1 cellular context compared by ENCODE assay signal in genomic region chr10:77911535-77912123, GRCh38.
A peak's percentile ranks its signal among the peaks of the same experiment; 100 is the strongest.
TF ChIP-seq lines count a peak whose summit lies in the region.

No MANE protein-coding gene starts in this region.

TF ChIP-seq in HepG2, 621 proteins besides CTCF, POLR2A, EP300 and RAD21 (continued from another document and continues in another):
- TF ChIP-seq ZNF710 (CRISPR knock-in tag; IDR thresholded peaks at IDR 0.05; ENCODE audit: borderline replicate concordance) (no peak), MTF2 (CRISPR knock-in tag; IDR thresholded peaks at IDR 0.05; ENCODE audit: borderline replicate concordance) (no peak), STAT5B (CRISPR knock-in tag; IDR thresholded peaks at IDR 0.05) (no peak), SMAD3 (CRISPR knock-in tag; IDR thresholded peaks at IDR 0.05) (peak; percentile 87), TMF1 (CRISPR knock-in tag; IDR thresholded peaks at IDR 0.05; ENCODE audit: low read depth) (no peak), ZNF256 (CRISPR knock-in tag; conservative IDR thresholded peaks at IDR 0.05) (no peak), FOXP1 (IDR thresholded peaks at IDR 0.05) (no peak), FOXP1 (CRISPR knock-in tag; IDR thresholded peaks at IDR 0.05) (peak; percentile 90), ZNF709 (CRISPR knock-in tag; IDR thresholded peaks at IDR 0.05) (no peak), POLR2AphosphoS2 (IDR thresholded peaks at IDR 0.05; ENCODE audit: low read depth, low read length) (no peak), ZNF770 (CRISPR knock-in tag; IDR thresholded peaks at IDR 0.05) (peak; percentile 100), ZSCAN9 (CRISPR knock-in tag; IDR thresholded peaks at IDR 0.05; ENCODE audit: borderline replicate concordance) (no peak), MBD4 (IDR thresholded peaks at IDR 0.05; ENCODE audit: borderline replicate concordance, low read length) (no peak), SAFB2 (CRISPR knock-in tag; IDR thresholded peaks at IDR 0.05; ENCODE audit: borderline replicate concordance, low read depth) (no peak), MXI1 (IDR thresholded peaks at IDR 0.05; ENCODE audit: borderline replicate concordance, low read depth, low read length) (no peak; the same call in 2 of the 3 replicates), ZNF577 (CRISPR knock-in tag; IDR thresholded peaks at IDR 0.05; ENCODE audit: borderline replicate concordance, low read depth) (no peak), HMG20A (CRISPR knock-in tag; IDR thresholded peaks at IDR 0.05; ENCODE audit: borderline replicate concordance) (peak; percentile 49; the same call in 1 of the 2 replicates), IRF2 (CRISPR knock-in tag; IDR thresholded peaks at IDR 0.05) (peak; percentile 38; the same call in 1 of the 2 replicates), ZNF335 (CRISPR knock-in tag; IDR thresholded peaks at IDR 0.05) (no peak), SMC3 (IDR thresholded peaks at IDR 0.05; ENCODE audit: low read length) (no peak), PHF8 (CRISPR knock-in tag; IDR thresholded peaks at IDR 0.05) (no peak), PAXIP1 (CRISPR knock-in tag; conservative IDR thresholded peaks at IDR 0.05) (peak; percentile 70), SRSF4 (IDR thresholded peaks at IDR 0.05; ENCODE audit: low read depth, low read length, poor library complexity, severe bottlenecking) (no peak), KDM1A (CRISPR knock-in tag; IDR thresholded peaks at IDR 0.05) (peak; percentile 89; the same call in 1 of the 2 replicates), NFRKB (IDR thresholded peaks at IDR 0.05) (no peak), ZNF224 (CRISPR knock-in tag; IDR thresholded peaks at IDR 0.05) (no peak), RBFOX2 (IDR thresholded peaks at IDR 0.05; ENCODE audit: low read depth, low read length) (no peak), NBN (conservative IDR thresholded peaks at IDR 0.05) (no peak), ZBTB7B (CRISPR knock-in tag; IDR thresholded peaks at IDR 0.05) (peak; percentile 57; the same call in 1 of the 2 replicates), SIX4 (CRISPR knock-in tag; IDR thresholded peaks at IDR 0.05) (no peak), CBX1 (IDR thresholded peaks at IDR 0.05; ENCODE audit: low read depth) (peak; percentile 53), BATF2 (CRISPR knock-in tag; IDR thresholded peaks at IDR 0.05) (no peak), ETV6 (CRISPR knock-in tag; conservative IDR thresholded peaks at IDR 0.05) (no peak), ZBTB1 (CRISPR knock-in tag; IDR thresholded peaks at IDR 0.05; ENCODE audit: borderline replicate concordance) (no peak), ZSCAN20 (CRISPR knock-in tag; IDR thresholded peaks at IDR 0.05; ENCODE audit: borderline replicate concordance) (no peak), LBX2 (CRISPR knock-in tag; IDR thresholded peaks at IDR 0.05; ENCODE audit: borderline replicate concordance) (no peak), FOXA1 (IDR thresholded peaks at IDR 0.05) (no peak), FOXA1 (CRISPR knock-in tag; IDR thresholded peaks at IDR 0.05) (peak; percentile 89), ZFP36L1 (CRISPR knock-in tag; IDR thresholded peaks at IDR 0.05) (no peak), NFIC (IDR thresholded peaks at IDR 0.05; ENCODE audit: low read length) (0 out of 2 replicates have a peak, but pooled peaks have one; percentile 26), PRMT3 (CRISPR knock-in tag; IDR thresholded peaks at IDR 0.05; ENCODE audit: borderline replicate concordance, low read depth) (no peak), XBP1 (CRISPR knock-in tag; IDR thresholded peaks at IDR 0.05) (no peak), HNRNPUL1 (IDR thresholded peaks at IDR 0.05; ENCODE audit: low read depth, low read length) (no peak), IKZF4 (CRISPR knock-in tag; IDR thresholded peaks at IDR 0.05; ENCODE audit: borderline replicate concordance, low read depth, not compliant biosample characterization) (no peak), NFKBIZ (CRISPR knock-in tag; IDR thresholded peaks at IDR 0.05) (peak; percentile 23; the same call in 1 of the 2 replicates), REL (CRISPR knock-in tag; conservative IDR thresholded peaks at IDR 0.05) (no peak), RFX3 (CRISPR knock-in tag; IDR thresholded peaks at IDR 0.05) (no peak), ZNF784 (CRISPR knock-in tag; IDR thresholded peaks at IDR 0.05; ENCODE audit: borderline replicate concordance) (no peak), ZHX2 (IDR thresholded peaks at IDR 0.05; ENCODE audit: low read depth) (no peak), ZHX2 (CRISPR knock-in tag; IDR thresholded peaks at IDR 0.05; ENCODE audit: borderline replicate concordance) (no peak), FOXJ3 (CRISPR knock-in tag; IDR thresholded peaks at IDR 0.05; ENCODE audit: borderline replicate concordance) (peak; percentile 79; the same call in 1 of the 2 replicates), KDM6A (CRISPR knock-in tag; IDR thresholded peaks at IDR 0.05; ENCODE audit: low read depth) (no peak), DMTF1 (CRISPR knock-in tag; IDR thresholded peaks at IDR 0.05) (no peak), ZNF460 (CRISPR knock-in tag; IDR thresholded peaks at IDR 0.05; ENCODE audit: borderline replicate concordance) (no peak), HNRNPL (IDR thresholded peaks at IDR 0.05; ENCODE audit: low read depth, low read length) (0 out of 2 replicates have a peak, but pooled peaks have one; percentile 48), ZSCAN31 (CRISPR knock-in tag; IDR thresholded peaks at IDR 0.05; ENCODE audit: low read depth) (no peak), ZKSCAN8 (CRISPR knock-in tag; IDR thresholded peaks at IDR 0.05; ENCODE audit: borderline replicate concordance) (no peak)
